21 cellular contexts compared by ENCODE assay signal in the genomic region with DNA sequence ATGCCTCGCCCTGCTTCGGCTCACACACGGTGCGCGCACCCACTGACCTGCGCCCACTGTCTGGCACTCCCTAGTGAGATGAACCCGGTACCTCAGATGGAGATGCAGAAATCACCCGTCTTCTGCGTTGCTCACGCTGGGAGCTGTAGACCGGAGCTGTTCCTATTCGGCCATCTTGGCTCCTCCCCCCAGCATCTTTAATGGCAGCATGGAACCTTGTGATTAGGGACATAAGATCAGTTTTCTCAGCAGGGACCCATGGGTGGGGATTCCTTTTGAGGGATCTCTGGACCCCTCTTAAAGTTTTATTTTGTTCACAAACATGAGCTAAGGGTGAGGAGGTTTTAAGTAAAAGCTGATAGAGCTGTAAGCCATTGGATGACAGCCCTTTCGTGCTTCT. TPM values are rescaled to one million over a fixed set of nuclear protein-coding genes. Genes with fewer than 3 reads are reported as not detected.
"Had no signal": no experiment of that assay in that cellular context is flagged by ENCODE, and none has a peak within 500 bp of the region (broad histone marks: within the 10 kb centered on the region; RNA-seq: fewer than 3 reads in every experiment).

No MANE protein-coding gene starts in this region.

RNA-seq across cellular contexts. Expression of a gene that starts 9.8 kb away (rescaled TPM):
- total RNA-seq: activated CD4-positive, alpha-beta memory T cell treated with anti-CD3 and anti-CD28 coated beads for 36 hours; activated CD4-positive, alpha-beta T cell treated with anti-CD3 and anti-CD28 coated beads, Interleukin-2, amount 10 ng/mL, durations not matched to agents 24 days and 14 days; activated naive CD4-positive, alpha-beta T cell treated with anti-CD3 and anti-CD28 coated beads for 36 hours; activated T-helper 1 cell treated with anti-CD3 and anti-CD28 coated beads, Interleukin-12 subunit alpha, Interleukin-12 subunit beta, Interleukin-2, Interleukin-4 antibody, amounts not matched to agents 30 ng/mL and 10 ng/mL and 1 ng/mL, durations not matched to agents 14 hours and 24 hours and 36 hours; dermis blood vessel endothelial cell; osteocyte had no signal
- polyA plus RNA-seq: naive thymus-derived CD8-positive, alpha-beta T cell had no signal

RNA-seq across cellular contexts. Expression of a gene that starts 12.4 kb away (rescaled TPM):
- total RNA-seq: activated CD4-positive, alpha-beta memory T cell treated with anti-CD3 and anti-CD28 coated beads for 36 hours; activated CD4-positive, alpha-beta T cell treated with anti-CD3 and anti-CD28 coated beads, Interleukin-2, amount 10 ng/mL, durations not matched to agents 24 days and 14 days; activated CD8-positive, alpha-beta memory T cell treated with anti-CD3 and anti-CD28 coated beads for 36 hours; activated naive CD4-positive, alpha-beta T cell treated with anti-CD3 and anti-CD28 coated beads for 36 hours; activated naive CD8-positive, alpha-beta T cell treated with anti-CD3 and anti-CD28 coated beads for 36 hours; activated T-helper 1 cell treated with anti-CD3 and anti-CD28 coated beads, Interleukin-12 subunit alpha, Interleukin-12 subunit beta, Interleukin-2, Interleukin-4 antibody, amounts not matched to agents 30 ng/mL and 10 ng/mL and 1 ng/mL, durations not matched to agents 14 hours and 24 hours and 36 hours; adrenal gland; aorta; body of pancreas; dermis blood vessel endothelial cell; esophagus squamous epithelium; glomerular endothelial cell; heart right ventricle; left lung; lower lobe of right lung; naive thymus-derived CD8-positive, alpha-beta T cell; osteocyte; posterior vena cava; spleen; suprapubic skin; ureter had no signal
- polyA plus RNA-seq: adrenal gland; aorta; heart right ventricle; naive thymus-derived CD8-positive, alpha-beta T cell; spleen had no signal

RNA-seq across cellular contexts. Expression of a gene that starts 39.2 kb away (rescaled TPM):
- total RNA-seq: activated CD4-positive, alpha-beta memory T cell treated with anti-CD3 and anti-CD28 coated beads for 36 hours; activated CD4-positive, alpha-beta T cell treated with anti-CD3 and anti-CD28 coated beads, Interleukin-2, amount 10 ng/mL, durations not matched to agents 24 days and 14 days; activated CD8-positive, alpha-beta memory T cell treated with anti-CD3 and anti-CD28 coated beads for 36 hours; activated naive CD4-positive, alpha-beta T cell treated with anti-CD3 and anti-CD28 coated beads for 36 hours; activated naive CD8-positive, alpha-beta T cell treated with anti-CD3 and anti-CD28 coated beads for 36 hours; activated T-helper 1 cell treated with anti-CD3 and anti-CD28 coated beads, Interleukin-12 subunit alpha, Interleukin-12 subunit beta, Interleukin-2, Interleukin-4 antibody, amounts not matched to agents 30 ng/mL and 10 ng/mL and 1 ng/mL, durations not matched to agents 14 hours and 24 hours and 36 hours; dermis blood vessel endothelial cell; glomerular endothelial cell; osteocyte had no signal
- polyA plus RNA-seq: naive thymus-derived CD8-positive, alpha-beta T cell had no signal
